ENCODE assay signal across 8 cellular contexts in genomic region chr3:180680097-180680430, GRCh38. TPM values are rescaled to one million over a fixed set of nuclear protein-coding genes. Genes with fewer than 3 reads are reported as not detected.
DNase-seq lines count a peak whose midpoint lies in the region; ATAC-seq and TF ChIP-seq lines count a peak whose summit lies in the region.

No MANE protein-coding gene starts in this region.

- H3K36me3 ChIP-seq in adipocyte (ENCODE audit: control insufficient read depth, insufficient read depth, low read length, severe bottlenecking) (no peaks in the 10 kb centered on the region), skeletal muscle satellite cell (ENCODE audit: insufficient read depth, low read length) (no peaks in the 10 kb centered on the region)

- H3K4me1 Mint-ChIP-seq in CD4-positive, alpha-beta T cell (ENCODE audit: low read depth), result peaks cover 24% of the 10 kb centered on the region

- H3K27ac Mint-ChIP-seq in CD4-positive, alpha-beta T cell, result no peak overlapping the region

- peak overlapping the region; percentile 79 for H3K9ac ChIP-seq in adipocyte (ENCODE audit: low read length)
- H3K9ac ChIP-seq in skeletal muscle satellite cell (ENCODE audit: low read depth, low read length), result peak overlapping the region; percentile 61

- H3K9me3 ChIP-seq in CD4-positive, alpha-beta T cell (ENCODE audit: control insufficient read depth, low read length), result no peaks in the 10 kb centered on the region
- H3K9me3 ChIP-seq in adipocyte (ENCODE audit: control insufficient read depth, low read length), result no peaks in the 10 kb centered on the region
- no peaks in the 10 kb centered on the region for H3K9me3 ChIP-seq in skeletal muscle satellite cell (replicated peaks; ENCODE audit: low read length)

- TF ChIP-seq CTCF in CD4-positive, alpha-beta T cell (IDR thresholded peaks at IDR 0.05), result no peak

- H3K4me1 ChIP-seq in adipocyte (ENCODE audit: control insufficient read depth, insufficient read depth, low read length) (peaks cover 15% of the 10 kb centered on the region), skeletal muscle satellite cell (ENCODE audit: control insufficient read depth, insufficient read depth, low read length) (peaks cover 5% of the 10 kb centered on the region)

- peak in 1 of 10 experiments; percentile 20 for DNase-seq in CD4-positive, alpha-beta T cell
- DNase-seq in GM19238 (ENCODE audit: insufficient read length, low spot score) (peak; percentile 2), NCI-H345 treated with DMSO at 0.1 percent for 48 hours (lab: John Stamatoyannopoulos, UW; ENCODE audit: unreplicated experiment) (peak; percentile 83), adipocyte (ENCODE audit: low read depth) (no peak)

- intact Hi-C loops in CD4-positive, alpha-beta T cell (cut with DNase I, micrococcal nuclease), result loop anchor here in 1 of 2 experiments (5.0 kb wide), 1 partner anchor 83 kb away; no protein-coding TSS in a partner anchor

- H3K36me3 Mint-ChIP-seq in CD4-positive, alpha-beta T cell (ENCODE audit: low read depth), result peaks cover 6% of the 10 kb centered on the region

- ATAC-seq in CD4-positive, alpha-beta T cell (ENCODE audit: poor library complexity), result peak; percentile 56
- ATAC-seq in HG03159 (IDR thresholded peaks at IDR 0.05; ENCODE audit: unreplicated experiment) (peak; percentile 53), esophagus mucosa (no peak)

- H3K9me3 Mint-ChIP-seq in CD4-positive, alpha-beta T cell, result peaks cover 1% of the 10 kb centered on the region

- H3K4me2 ChIP-seq in skeletal muscle satellite cell (ENCODE audit: low read length), result peak overlapping the region; percentile 99

- H3K27me3 ChIP-seq in CD4-positive, alpha-beta T cell (ENCODE audit: control insufficient read depth, insufficient read depth, low read length), result peaks cover 39% of the 10 kb centered on the region
- H3K27me3 ChIP-seq in adipocyte (replicated peaks; ENCODE audit: control insufficient read depth, insufficient read depth, low read length), result no peaks in the 10 kb centered on the region
- peaks cover 35% of the 10 kb centered on the region for H3K27me3 ChIP-seq in skeletal muscle satellite cell (ENCODE audit: control insufficient read depth, insufficient read depth, low read length)

- peak overlapping the region; percentile 91 for H3K4me3 Mint-ChIP-seq in CD4-positive, alpha-beta T cell

- peak overlapping the region; percentile 90 for H3K4me3 ChIP-seq in adipocyte (ENCODE audit: low read length)
- H3K4me3 ChIP-seq in iPS-11a (ENCODE audit: low read depth, low read length), result peak overlapping the region; percentile 89
- peak overlapping the region; percentile 82 for H3K4me3 ChIP-seq in skeletal muscle satellite cell (ENCODE audit: low read length)

- POLR2A ChIA-PET in CD4-positive, alpha-beta T cell (lab: Charles Lee), result no interaction called here

- peaks cover 63% of the 10 kb centered on the region for H3K27me3 Mint-ChIP-seq in CD4-positive, alpha-beta T cell

- H3K27ac ChIP-seq in CD4-positive, alpha-beta T cell (ENCODE audit: low read depth, low read length), result no peak overlapping the region

- CTCF ChIA-PET in CD4-positive, alpha-beta T cell (lab: Charles Lee), result no interaction called here

RNA-seq across cellular contexts. Expression of gene CCDC39, which starts 0.8 kb away (rescaled TPM):
- not detected for total RNA-seq in CD4-positive, alpha-beta T cell
- total RNA-seq in skeletal muscle satellite cell (2012; rRNA removed), result 0.66 TPM in 1 of 2 replicates, not detected in the other
- total RNA-seq in esophagus mucosa, result not detected
